In the genomic region with DNA sequence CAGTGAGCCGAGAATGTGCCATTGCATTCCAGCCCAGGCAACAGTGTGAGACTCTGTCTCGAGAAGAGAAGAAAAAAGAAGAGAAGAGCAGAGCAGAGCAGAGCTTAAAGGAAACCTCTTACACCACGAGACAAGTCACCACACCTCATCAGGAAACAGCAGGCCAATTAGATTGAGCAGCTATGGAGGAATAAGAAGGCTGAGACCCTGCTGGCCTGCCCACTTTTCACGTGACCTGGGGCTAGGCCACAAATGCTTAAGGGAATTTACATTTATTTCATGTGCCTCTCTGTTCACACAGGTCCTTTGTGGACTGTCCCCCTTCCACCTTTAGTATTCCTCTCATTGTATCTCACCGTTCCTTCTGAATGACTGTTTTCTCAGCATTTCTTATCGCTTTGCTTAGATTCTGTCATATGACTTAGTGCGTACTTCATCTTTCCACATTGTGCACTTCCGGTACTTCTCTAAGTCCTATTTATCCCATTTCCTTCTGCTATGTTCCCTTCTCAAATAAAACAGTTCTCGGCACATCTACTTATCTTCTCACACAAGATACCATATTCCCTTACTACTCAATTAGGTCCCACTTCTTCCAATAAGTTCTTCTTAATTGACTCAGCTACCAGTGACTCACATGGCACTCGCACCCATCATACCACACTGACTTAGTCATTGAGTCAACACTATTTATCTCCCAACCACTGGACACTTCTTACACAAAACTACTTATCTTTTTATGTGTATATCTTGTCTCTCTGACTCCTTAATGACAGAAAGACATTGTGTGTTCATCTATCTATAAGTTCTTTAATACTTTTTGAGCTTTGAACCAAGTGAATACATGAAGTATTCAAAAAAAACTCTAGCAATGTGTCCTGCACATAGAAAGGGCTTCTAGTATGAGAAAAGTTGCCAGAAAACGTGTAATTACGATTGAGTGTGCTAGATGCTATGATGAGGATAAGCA, we compare ENCODE assay signal across 8 cellular contexts. TPM values are rescaled to one million over a fixed set of nuclear protein-coding genes. Genes with fewer than 3 reads are reported as not detected.
A peak's percentile ranks its signal among the peaks of the same experiment; 100 is the strongest.
DNase-seq lines count a peak whose midpoint lies in the region; ATAC-seq and TF ChIP-seq lines count a peak whose summit lies in the region.

No MANE protein-coding gene starts in this region.

- peaks cover 0 to 8% (median 4%) of the 10 kb centered on the region in 5 donors for H3K36me3 Mint-ChIP-seq in naive thymus-derived CD4-positive, alpha-beta T cell

- H3K36me3 ChIP-seq in GM23248 (ENCODE audit: low read depth) (peaks cover 43% of the 10 kb centered on the region), SJSA1 (peaks cover 27% of the 10 kb centered on the region)
- H3K36me3 ChIP-seq in naive thymus-derived CD4-positive, alpha-beta T cell (ENCODE audit: control insufficient read depth in 2 of 3, insufficient read depth in 3 of 3, low read length in 3 of 3) = no peaks in the 10 kb centered on the region

- no peaks in the 10 kb centered on the region for H3K9me3 Mint-ChIP-seq in naive thymus-derived CD4-positive, alpha-beta T cell

- H3K4me3 ChIP-seq in GM23248 = peak overlapping the region; percentile 31; the same call in 1 of the 2 replicates
- no peak overlapping the region for H3K4me3 ChIP-seq in SJSA1
- no peak overlapping the region for H3K4me3 ChIP-seq in retinal pigment epithelial cell (ENCODE audit: low read length)
- H3K4me3 ChIP-seq in naive thymus-derived CD4-positive, alpha-beta T cell (ENCODE audit: low read length) = no peak overlapping the region

- peaks cover 8 to 44% (median 27%) of the 10 kb centered on the region in 7 donors for H3K4me1 Mint-ChIP-seq in naive thymus-derived CD4-positive, alpha-beta T cell

- H3K4me1 ChIP-seq in GM23248 (ENCODE audit: insufficient read depth) (peaks cover 56% of the 10 kb centered on the region), SJSA1 (replicated peaks) (peaks cover 38% of the 10 kb centered on the region)
- no peaks in the 10 kb centered on the region for H3K4me1 ChIP-seq in naive thymus-derived CD4-positive, alpha-beta T cell (ENCODE audit: control insufficient read depth in 2 of 2, insufficient read depth in 2 of 2, low read length in 2 of 2)

- POLR2A ChIA-PET in naive thymus-derived CD4-positive, alpha-beta T cell (lab: Charles Lee) = interaction anchor here (1.5 to 1.7 kb wide), 2 partner anchors 9 to 12 kb away, joined by 5 to 6 read pairs; no protein-coding TSS in a partner anchor

- peak; percentile 85 for DNase-seq in GM23248
- DNase-seq in SJSA1 (ENCODE audit: low read depth in 1 of 2, low spot score in 2 of 2) = peak; percentile 62 to 84
- peak; percentile 77 for DNase-seq in dermis blood vessel endothelial cell
- DNase-seq in retinal pigment epithelial cell (ENCODE audit: low read depth) = peak; percentile 59
- DNase-seq in left colon = no peak
- no peak for DNase-seq in naive thymus-derived CD4-positive, alpha-beta T cell
- DNase-seq in stimulated activated CD8-positive, alpha-beta memory T cell treated with anti-CD3 and anti-CD28 coated beads, Interleukin-4, amount 100 ng/mL, for 48 hours = no peak
- DNase-seq in NCI-H748 treated with DMSO at 0.1 percent for 48 hours (lab: John Stamatoyannopoulos, UW) = no peak

- peak overlapping the region in 2 of 9 donors; percentile 22 to 41 for H3K27ac Mint-ChIP-seq in naive thymus-derived CD4-positive, alpha-beta T cell

- in situ Hi-C loops in GM23248 (cut with MboI) = loop anchor here (25.0 kb wide), 1 partner anchor 213 kb away; no protein-coding TSS in a partner anchor

- peak overlapping the region; percentile 68 for H3K4me2 ChIP-seq in GM23248 (ENCODE audit: unreplicated experiment)

- no peak overlapping the region for H2AFZ ChIP-seq in GM23248

- no peaks in the 10 kb centered on the region for H3K9me2 ChIP-seq in GM23248 (ENCODE audit: insufficient read depth)

- ATAC-seq in left colon = no peak
- no peak for ATAC-seq in naive thymus-derived CD4-positive, alpha-beta T cell

- H3F3A ChIP-seq in GM23248 (ENCODE audit: insufficient read depth) = peaks cover 47% of the 10 kb centered on the region

- H3K27me3 Mint-ChIP-seq in naive thymus-derived CD4-positive, alpha-beta T cell = no peaks in the 10 kb centered on the region

- CTCF ChIA-PET in naive thymus-derived CD4-positive, alpha-beta T cell (lab: Charles Lee) = no interaction called here

- H3K4me3 Mint-ChIP-seq in naive thymus-derived CD4-positive, alpha-beta T cell = peak overlapping the region in 1 of 10 donors; percentile 6

- WGBS in GM23248 (ENCODE audit: low coverage in 1 of 2, low lambda C conversion rate in 2 of 2, missing lambda C conversion rate in 2 of 2), 2 experiments = 39 to 52% methylated on average over 9 to 12 of the region's 12 CpGs

- no peaks in the 10 kb centered on the region for H3K27me3 ChIP-seq in GM23248 (replicated peaks; ENCODE audit: insufficient read depth)
- H3K27me3 ChIP-seq in SJSA1 (replicated peaks) = no peaks in the 10 kb centered on the region
- H3K27me3 ChIP-seq in naive thymus-derived CD4-positive, alpha-beta T cell (ENCODE audit: control insufficient read depth in 2 of 2, insufficient read depth in 2 of 2, low read length in 2 of 2) = no peaks in the 10 kb centered on the region

- H3K9ac ChIP-seq in GM23248 = peak overlapping the region; percentile 37; the same call in 1 of the 2 replicates

- peaks cover 71% of the 10 kb centered on the region for H3K79me2 ChIP-seq in GM23248 (ENCODE audit: insufficient read depth)

- no peaks in the 10 kb centered on the region for H3K9me3 ChIP-seq in GM23248 (ENCODE audit: low read depth)
- no peaks in the 10 kb centered on the region for H3K9me3 ChIP-seq in SJSA1 (replicated peaks)
- H3K9me3 ChIP-seq in naive thymus-derived CD4-positive, alpha-beta T cell (ENCODE audit: control insufficient read depth in 2 of 3, low read length in 3 of 3) = no peaks in the 10 kb centered on the region

- no peaks in the 10 kb centered on the region for H4K20me1 ChIP-seq in GM23248 (ENCODE audit: insufficient read depth)

- TF ChIP-seq CTCF in retinal pigment epithelial cell (conservative IDR thresholded peaks at IDR 0.05; ENCODE audit: low read depth, low read length) = no peak

- H3K27ac ChIP-seq in GM23248 (peak overlapping the region; percentile 86), SJSA1 (peak overlapping the region; percentile 98)
- no peak overlapping the region for H3K27ac ChIP-seq in naive thymus-derived CD4-positive, alpha-beta T cell (ENCODE audit: low read depth, low read length)

- intact Hi-C loops in left colon (cut with DNase I, micrococcal nuclease) = no loop called here
- intact Hi-C loops in naive thymus-derived CD4-positive, alpha-beta T cell (cut with micrococcal nuclease) = loop anchor here in 1 of 2 donors (5.0 kb wide), 1 partner anchor 223 kb away; no protein-coding TSS in a partner anchor

RNA-seq across cellular contexts. Expression of gene CUL4B, which starts 11.0 kb away (rescaled TPM):
- 158 and 169 TPM in 2 replicates for total RNA-seq in GM23248 (2014; rRNA removed; shearing (Covaris generic))
- 153 and 158 TPM in 2 replicates for polyA plus RNA-seq in GM23248 (2016; fragmentation: Nextera tagmentation; extraction: Ambion mirVana)
- 26.3 and 31.4 TPM in 2 replicates for total RNA-seq in SJSA1 (2014; rRNA removed; shearing (Covaris generic))
- total RNA-seq in dermis blood vessel endothelial cell = 39.3 and 92.6 TPM in 2 replicates
- total RNA-seq in left colon = 10 to 100 TPM; 26.0 to 33.8 TPM
- 10 to 100 TPM; 34.9 to 67.7 (median 43.0) TPM for total RNA-seq in naive thymus-derived CD4-positive, alpha-beta T cell
- 10 to 100 TPM; 22.6 to 28.8 TPM for polyA plus RNA-seq in naive thymus-derived CD4-positive, alpha-beta T cell

RNA-seq across cellular contexts. Expression of gene MCTS1, which starts 54.1 kb away (rescaled TPM):
- total RNA-seq in GM23248 (2014; rRNA removed; shearing (Covaris generic)) = 41.2 and 54.9 TPM in 2 replicates
- polyA plus RNA-seq in GM23248 (2016; fragmentation: Nextera tagmentation; extraction: Ambion mirVana) = 106 and 113 TPM in 2 replicates
- 46.8 and 91.3 TPM in 2 replicates for total RNA-seq in SJSA1 (2014; rRNA removed; shearing (Covaris generic))
- total RNA-seq in dermis blood vessel endothelial cell (34.7 and 36.9 TPM in 2 replicates), left colon (10 to 100 TPM; 31.5 to 35.1 TPM)
- 10 to 100 TPM; 17.6 to 55.6 (median 27.3) TPM for total RNA-seq in naive thymus-derived CD4-positive, alpha-beta T cell
- 10 to 100 TPM; 55.8 to 76.3 TPM for polyA plus RNA-seq in naive thymus-derived CD4-positive, alpha-beta T cell

Comparison
In these comparisons a context has a peak if more than half of its experiments do, and no peak if none do; other contexts are left out.
1. DNase-seq: peak in GM23248 (single experiment), SJSA1 (2 of 2), dermis blood vessel endothelial cell (single experiment) and retinal pigment epithelial cell (single experiment); none in left colon (0 of 2), naive thymus-derived CD4-positive, alpha-beta T cell (0 of 9), stimulated activated CD8-positive, alpha-beta memory T cell treated with anti-CD3 and anti-CD28 coated beads, Interleukin-4, amount 100 ng/mL, for 48 hours (single experiment) and NCI-H748 treated with DMSO at 0.1 percent for 48 hours (single experiment).